8 cellular contexts compared by ENCODE assay signal in the genomic region with DNA sequence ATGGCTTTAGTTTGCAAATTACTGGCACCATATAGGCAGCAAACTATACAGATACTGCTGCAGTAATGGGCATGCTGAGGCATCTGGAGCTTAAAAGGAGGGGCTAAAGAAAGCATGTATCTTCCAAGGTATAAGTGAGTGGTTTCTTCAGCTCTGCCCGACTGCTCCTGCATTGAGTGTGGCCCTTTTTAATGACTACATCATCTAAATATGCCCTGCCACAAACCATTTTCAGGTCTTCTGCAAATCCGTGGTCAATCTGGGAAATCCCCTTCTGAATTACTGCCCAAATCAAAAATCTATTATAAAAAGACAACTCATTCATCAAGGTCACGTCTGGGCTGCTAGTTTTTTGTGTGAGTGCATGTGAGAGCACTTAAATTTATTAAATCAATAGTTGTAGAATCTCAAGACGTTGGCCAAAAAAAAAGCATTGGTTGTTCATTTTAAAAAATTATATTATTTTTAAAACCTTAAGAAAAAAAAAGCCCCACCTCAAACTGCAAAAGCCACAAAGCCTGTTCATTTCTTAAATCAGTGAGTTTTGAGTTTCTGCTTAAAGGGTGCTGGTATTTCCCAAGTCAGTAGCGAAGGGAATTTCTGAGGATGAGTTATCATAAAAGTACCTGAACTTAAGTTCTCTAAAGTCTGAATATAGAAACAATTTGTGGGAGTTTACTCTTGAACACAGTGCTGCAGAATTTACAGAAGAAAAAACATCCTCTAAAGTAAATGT. TPM values are rescaled to one million over a fixed set of nuclear protein-coding genes. Genes with fewer than 3 reads are reported as not detected.
A peak's percentile ranks its signal among the peaks of the same experiment; 100 is the strongest.
DNase-seq lines count a peak whose midpoint lies in the region; ATAC-seq and TF ChIP-seq lines count a peak whose summit lies in the region.

No MANE protein-coding gene starts in this region.

- TF ChIP-seq CTCF in astrocyte of the spinal cord (IDR thresholded peaks at IDR 0.05; ENCODE audit: low read depth, low read length) (no peak), lower lobe of right lung (IDR thresholded peaks at IDR 0.05) (no peak)

- peak; percentile 59 for ATAC-seq in GM19463 (IDR thresholded peaks at IDR 0.05; ENCODE audit: unreplicated experiment)
- ATAC-seq in lower lobe of right lung = no peak

- H3K36me3 ChIP-seq in lower lobe of right lung = no peaks in the 10 kb centered on the region

- in situ Hi-C loops in astrocyte of the spinal cord (cut with HindIII; ENCODE audit: low sequenced_read_pairs) = no loop called here

- intact Hi-C loops in lower lobe of right lung (cut with DNase I) = no loop called here

- H3K4me3 ChIP-seq in astrocyte of the spinal cord (ENCODE audit: low read depth, low read length) = no peak overlapping the region
- H3K4me3 ChIP-seq in lower lobe of right lung = no peak overlapping the region

- H3K27ac ChIP-seq in lower lobe of right lung = no peak overlapping the region

- H3K4me1 ChIP-seq in lower lobe of right lung = peaks cover 57% of the 10 kb centered on the region

- no peaks in the 10 kb centered on the region for H3K27me3 ChIP-seq in lower lobe of right lung (ENCODE audit: low read depth)

- DNase-seq in Daoy (ENCODE audit: low read depth) = peak; percentile 69
- peak; percentile 20 for DNase-seq in HK-2 (ENCODE audit: unreplicated experiment)
- peak; percentile 23 for DNase-seq in astrocyte of the spinal cord (ENCODE audit: low read depth, low spot score)
- no peak for DNase-seq in NCI-H524 treated with DMSO at 0.1 percent for 48 hours (lab: John Stamatoyannopoulos, UW)
- no peak for DNase-seq in lower lobe of right lung
- DNase-seq in GDM1 (lab: John Stamatoyannopoulos, UW) = no peak
- DNase-seq in SKM-1 treated with dmso at 0.1 percent for 144 hours (lab: John Stamatoyannopoulos, UW; ENCODE audit: unreplicated experiment) = no peak

- no peaks in the 10 kb centered on the region for H3K9me3 ChIP-seq in lower lobe of right lung

RNA-seq across cellular contexts. Expression of a gene that starts 16.3 kb away (rescaled TPM):
- 7.9 and 16.5 TPM in 2 replicates for total RNA-seq in Daoy (2014; rRNA removed; shearing (Covaris generic))
- total RNA-seq in lower lobe of right lung = 371 TPM

RNA-seq across cellular contexts. Expression of a gene that starts 46.1 kb away (rescaled TPM):
- 0.11 TPM in 1 of 2 replicates, not detected in the other for total RNA-seq in Daoy (2014; rRNA removed; shearing (Covaris generic))
- 1.7 TPM for total RNA-seq in lower lobe of right lung

Comparison
In these comparisons a context has a peak if more than half of its experiments do, and no peak if none do; other contexts are left out.
1. DNase-seq: peak in Daoy (single experiment), HK-2 (single experiment) and astrocyte of the spinal cord (single experiment); none in NCI-H524 treated with DMSO at 0.1 percent for 48 hours (single experiment), lower lobe of right lung (single experiment), GDM1 (single experiment) and SKM-1 treated with dmso at 0.1 percent for 144 hours (single experiment).
2. RNA of a gene that starts 16.3 kb away (total RNA-seq): 371 TPM in lower lobe of right lung (single experiment); 7.9 to 16.5 TPM in Daoy; every median in the first group is over 10 times any median in the second.